ENCODE assay signal across 8 cellular contexts in genomic region chrX:151396827-151397740, GRCh38. TPM values are rescaled to one million over a fixed set of nuclear protein-coding genes. Genes with fewer than 3 reads are reported as not detected.
DNase-seq lines count a peak whose midpoint lies in the region; ATAC-seq lines count a peak whose summit lies in the region.

Gene VMA21, plus strand, starts transcription at chrX:151397206. Its CDS starts 103 bp downstream, at chrX:151397309.

- no peak within 1 kb of the TSS for H2BK15ac ChIP-seq in mesenchymal stem cell (ENCODE audit: low read depth, poor library complexity, severe bottlenecking)

- no peaks in the 10 kb centered on the region for H3K36me3 ChIP-seq in CD4-positive, alpha-beta memory T cell (ENCODE audit: insufficient read depth, low read length)
- no peaks in the 10 kb centered on the region for H3K36me3 ChIP-seq in effector memory CD4-positive, alpha-beta T cell (ENCODE audit: control insufficient read depth, insufficient read depth, low read length)
- H3K36me3 ChIP-seq in mesenchymal stem cell (ENCODE audit: control insufficient read depth in 1 of 2, insufficient read depth in 2 of 2, low read depth in 1 of 2, low read length in 2 of 2), result no peaks in the 10 kb centered on the region

- peaks cover 40 to 83% (median 52%) of the 10 kb centered on the region in 4 donors for H3K4me1 Mint-ChIP-seq in CD4-positive, alpha-beta memory T cell

- peaks cover 0 to 13% of the 10 kb centered on the region in 2 donors for H3K36me3 Mint-ChIP-seq in CD4-positive, alpha-beta memory T cell

- peak within 1 kb of the TSS; percentile 83 to 90 for H3K18ac ChIP-seq in mesenchymal stem cell (ENCODE audit: low read depth in 1 of 2, low read length in 2 of 2)

- no peak within 1 kb of the TSS for H2AK5ac ChIP-seq in mesenchymal stem cell (ENCODE audit: low read length, severe bottlenecking)

- H3K23ac ChIP-seq in mesenchymal stem cell (ENCODE audit: low read length in 2 of 2), result no peak within 1 kb of the TSS

- CTCF ChIA-PET in CD4-positive, alpha-beta memory T cell (lab: Charles Lee; ENCODE audit: partially characterized antibody), result interaction anchor here (1.2 kb wide), 1 partner anchor 37 kb away, joined by 6 read pairs; no protein-coding TSS in a partner anchor

- no peaks in the 10 kb centered on the region for H3K79me1 ChIP-seq in mesenchymal stem cell (replicated peaks; ENCODE audit: low read length, poor library complexity, severe bottlenecking)

- peak within 1 kb of the TSS; percentile 82 to 92 (median 89) for H3K4me3 Mint-ChIP-seq in CD4-positive, alpha-beta memory T cell

- no peaks in the 10 kb centered on the region for H3K9me3 ChIP-seq in CD4-positive, alpha-beta memory T cell (ENCODE audit: control insufficient read depth in 1 of 2, low read length in 2 of 2)
- H3K9me3 ChIP-seq in effector memory CD4-positive, alpha-beta T cell (ENCODE audit: control insufficient read depth, low read length), result no peaks in the 10 kb centered on the region
- no peaks in the 10 kb centered on the region for H3K9me3 ChIP-seq in mesenchymal stem cell (ENCODE audit: control insufficient read depth, low read length)

- POLR2A ChIA-PET in CD4-positive, alpha-beta memory T cell (lab: Charles Lee; ENCODE audit: partially characterized antibody), result interaction anchor here (0.9 to 2.1 kb wide), 8 partner anchors 9 to 1457 kb away, joined by 3 to 9 read pairs (median 4); partner anchors contain the start of genes CD99L2, CETN2, MTMR1 and NSDHL

- intact Hi-C loops in CD4-positive, alpha-beta memory T cell (cut with micrococcal nuclease), result loop anchor here (5.0 kb wide), 3 partner anchors 500 to 1765 kb away; partner anchors contain the start of genes CD99L2 and TMEM185A

- H3K4ac ChIP-seq in mesenchymal stem cell (ENCODE audit: low read depth in 1 of 2, low read length in 2 of 2), result peak within 1 kb of the TSS; percentile 64 to 82

- peak within 1 kb of the TSS; percentile 92 for H3K27ac ChIP-seq in CD4-positive, alpha-beta memory T cell (ENCODE audit: low read depth, low read length)
- H3K27ac ChIP-seq in effector memory CD4-positive, alpha-beta T cell (ENCODE audit: insufficient read depth, low read length, poor library complexity, severe bottlenecking), result peak within 1 kb of the TSS; percentile 84
- peak within 1 kb of the TSS; percentile 94 for H3K27ac ChIP-seq in mesenchymal stem cell (ENCODE audit: low read length, poor library complexity, severe bottlenecking)

- H3K27ac Mint-ChIP-seq in CD4-positive, alpha-beta memory T cell, result peak within 1 kb of the TSS; percentile 89 to 98 (median 97)

- WGBS in mesenchymal stem cell, result 1% methylated on average over 47 of the region's 97 CpGs

- H2AFZ ChIP-seq in mesenchymal stem cell (ENCODE audit: low read depth, low read length), result peak within 1 kb of the TSS; percentile 51

- H3K4me3 ChIP-seq in CD4-positive, alpha-beta memory T cell (ENCODE audit: low read length in 2 of 2), result peak within 1 kb of the TSS; percentile 76
- peak within 1 kb of the TSS; percentile 65 for H3K4me3 ChIP-seq in effector memory CD4-positive, alpha-beta T cell (ENCODE audit: insufficient read depth, low read depth, low read length, poor library complexity, severe bottlenecking)
- H3K4me3 ChIP-seq in mesenchymal stem cell (ENCODE audit: insufficient read depth in 1 of 2, low read depth in 1 of 2, low read length in 2 of 2), result peak within 1 kb of the TSS; percentile 87 to 90

- H3K27me3 ChIP-seq in CD4-positive, alpha-beta memory T cell (ENCODE audit: insufficient read depth, low read length), result no peaks in the 10 kb centered on the region
- H3K27me3 ChIP-seq in effector memory CD4-positive, alpha-beta T cell (replicated peaks; ENCODE audit: control insufficient read depth, insufficient read depth, low read length, poor library complexity, severe bottlenecking), result no peaks in the 10 kb centered on the region
- H3K27me3 ChIP-seq in mesenchymal stem cell (ENCODE audit: control insufficient read depth in 1 of 2, insufficient read depth in 1 of 2, low read length in 2 of 2), result no peaks in the 10 kb centered on the region

- ATAC-seq in GM19438 (IDR thresholded peaks at IDR 0.05; ENCODE audit: low read depth, unreplicated experiment) (peak; percentile 76), HG03571 (IDR thresholded peaks at IDR 0.05; ENCODE audit: unreplicated experiment) (peak; percentile 86)

- peak within 1 kb of the TSS; percentile 76 for H2BK5ac ChIP-seq in mesenchymal stem cell (ENCODE audit: low read depth, low read length, poor library complexity, severe bottlenecking)

- no peaks in the 10 kb centered on the region for H3K27me3 Mint-ChIP-seq in CD4-positive, alpha-beta memory T cell

- H3K14ac ChIP-seq in mesenchymal stem cell (ENCODE audit: low read length in 2 of 2), result peak within 1 kb of the TSS in 1 of 2 experiments; percentile 68

- H3K9ac ChIP-seq in mesenchymal stem cell (ENCODE audit: low read length), result peak within 1 kb of the TSS; percentile 98

- H3K9me3 Mint-ChIP-seq in CD4-positive, alpha-beta memory T cell, result no peaks in the 10 kb centered on the region

- peak within 1 kb of the TSS; percentile 74 for H3K4me2 ChIP-seq in mesenchymal stem cell (ENCODE audit: low read length, poor library complexity, severe bottlenecking)

- H4K91ac ChIP-seq in mesenchymal stem cell (ENCODE audit: low read length), result peak within 1 kb of the TSS; percentile 83

- peak within 1 kb of the TSS; percentile 93 for H4K8ac ChIP-seq in mesenchymal stem cell (ENCODE audit: low read length)

- peaks cover 68% of the 10 kb centered on the region for H3K4me1 ChIP-seq in CD4-positive, alpha-beta memory T cell (ENCODE audit: insufficient read depth, low read length)
- peaks cover 10% of the 10 kb centered on the region for H3K4me1 ChIP-seq in effector memory CD4-positive, alpha-beta T cell (ENCODE audit: control insufficient read depth, insufficient read depth, low read length, poor library complexity, severe bottlenecking)
- no peaks in the 10 kb centered on the region for H3K4me1 ChIP-seq in mesenchymal stem cell (ENCODE audit: control insufficient read depth, insufficient read depth, low read depth, low read length)

- H2BK120ac ChIP-seq in mesenchymal stem cell (ENCODE audit: low read depth, low read length), result peak within 1 kb of the TSS; percentile 49

- DNase-seq in CD4-positive, alpha-beta memory T cell, result peak; percentile 81 to 86 (median 83)
- DNase-seq in NCI-H82 treated with DMSO at 0.1 percent for 48 hours (lab: John Stamatoyannopoulos, UW; ENCODE audit: unreplicated experiment) (peak; percentile 46), mesenchymal stem cell (peak; percentile 86)
- DNase-seq in activated CD8-positive, alpha-beta memory T cell treated with anti-CD3 and anti-CD28 coated beads for 24 hours, result peak; percentile 88
- peak; percentile 71 to 73 (median 72) for DNase-seq in effector memory CD4-positive, alpha-beta T cell
- DNase-seq in stimulated activated CD8-positive, alpha-beta memory T cell treated with anti-CD3 and anti-CD28 coated beads, Interleukin-12 subunit alpha, Interleukin-12 subunit beta, amount 100 ng/mL, for 24 hours (ENCODE audit: extremely low read depth), result peak; percentile 58

- H2BK12ac ChIP-seq in mesenchymal stem cell (ENCODE audit: low read length in 2 of 2), result no peak within 1 kb of the TSS

RNA-seq across cellular contexts. Expression of gene VMA21, which starts in this region (rescaled TPM):
- 10 to 100 TPM; 28.6 to 29.9 TPM for total RNA-seq in CD4-positive, alpha-beta memory T cell
- 10 to 100 TPM; 40.1 to 47.2 TPM for polyA plus RNA-seq in CD4-positive, alpha-beta memory T cell
- polyA plus RNA-seq in mesenchymal stem cell (2013, experiment 1 of 2), result 18.6 TPM
- 19.4 TPM for polyA plus RNA-seq in mesenchymal stem cell (2013, experiment 2 of 2)

Comparison
In these comparisons a context has a peak if more than half of its experiments do, and no peak if none do; other contexts are left out.
1. Peak in every context shown above with its lines: DNase-seq, ATAC-seq, H3K4me3 ChIP-seq and H3K27ac ChIP-seq.